Comparison of ENCODE assay signal across 8 cellular contexts in the genomic region with DNA sequence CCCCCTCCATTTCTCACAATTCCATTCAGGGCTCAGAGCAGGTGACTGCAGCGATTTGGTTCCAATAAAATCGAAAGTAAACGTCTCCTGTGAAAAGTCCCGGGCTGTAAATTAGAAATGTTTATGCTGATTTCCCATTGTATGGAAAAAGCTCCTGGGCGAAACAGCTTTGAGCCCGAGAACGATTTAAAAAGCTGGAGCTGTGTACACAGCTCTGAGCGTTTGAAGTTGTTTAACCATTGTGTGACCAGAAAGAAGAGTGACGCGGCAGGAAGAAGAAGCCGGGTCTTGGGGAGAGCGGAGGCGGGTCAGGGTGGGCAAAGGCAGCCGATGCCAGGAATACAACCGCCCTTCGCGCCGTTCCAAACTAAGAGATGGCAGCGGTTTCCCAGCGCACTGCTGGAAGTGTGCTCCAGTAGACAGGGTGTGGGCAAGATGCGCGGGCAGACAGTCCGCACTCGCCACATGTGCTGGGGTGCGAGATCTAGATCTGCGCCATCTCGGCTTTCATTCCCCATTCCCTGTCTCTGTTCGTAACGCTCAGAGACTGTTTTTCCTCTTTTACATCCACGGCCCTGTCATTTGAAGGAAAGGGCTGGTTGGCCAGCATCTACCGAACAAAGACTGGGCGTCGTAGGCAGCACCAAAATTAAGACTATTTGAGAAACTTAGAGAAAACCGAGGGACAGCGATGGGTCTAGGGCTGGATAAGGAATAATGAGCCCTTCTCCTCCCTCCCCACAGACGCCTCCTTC. TPM values are rescaled to one million over a fixed set of nuclear protein-coding genes. Genes with fewer than 3 reads are reported as not detected.
A peak's percentile ranks its signal among the peaks of the same experiment; 100 is the strongest.
DNase-seq lines count a peak whose midpoint lies in the region; ATAC-seq and TF ChIP-seq lines count a peak whose summit lies in the region.
"Had no signal": no experiment of that assay in that cellular context is flagged by ENCODE, and none has a peak within 500 bp of the region (broad histone marks: within the 10 kb centered on the region; RNA-seq: fewer than 3 reads in every experiment).

No MANE protein-coding gene starts in this region.

- H3K9me3 Mint-ChIP-seq in Caco-2 (ENCODE audit: unreplicated experiment), result no peaks in the 10 kb centered on the region
- no peaks in the 10 kb centered on the region for H3K9me3 Mint-ChIP-seq in dendritic cell treated with granulocyte-macrophage colony-stimulating factor and Interleukin-4, amounts not matched to agents 40 ng/mL and 50 ng/mL, for 4 days

- no peaks in the 10 kb centered on the region for H4K20me1 ChIP-seq in MM.1S (ENCODE audit: insufficient read depth, low read length)

- no peaks in the 10 kb centered on the region for H3K9me2 ChIP-seq in MM.1S (replicated peaks; ENCODE audit: insufficient read depth, low read length)

- H3K4me3 ChIP-seq in Caco-2 (ENCODE audit: low read depth, low read length), result no peak overlapping the region
- H3K4me3 ChIP-seq in MM.1S (ENCODE audit: low read length), result peak overlapping the region; percentile 64
- H3K4me3 ChIP-seq in parathyroid adenoma (ENCODE audit: low read depth, low read length), result no peak overlapping the region

- H3K79me2 ChIP-seq in MM.1S (ENCODE audit: low read length) (no peaks in the 10 kb centered on the region), parathyroid adenoma (no peaks in the 10 kb centered on the region)

- no peaks in the 10 kb centered on the region for H3F3A ChIP-seq in MM.1S (ENCODE audit: insufficient read depth, low read length)

- no peaks in the 10 kb centered on the region for H3K36me3 Mint-ChIP-seq in Caco-2 (ENCODE audit: insufficient read depth, unreplicated experiment)
- no peaks in the 10 kb centered on the region for H3K36me3 Mint-ChIP-seq in dendritic cell treated with granulocyte-macrophage colony-stimulating factor and Interleukin-4, amounts not matched to agents 40 ng/mL and 50 ng/mL, for 4 days (ENCODE audit: low read depth)

- no peak overlapping the region for H3K27ac ChIP-seq in MM.1S (ENCODE audit: low read length)
- H3K27ac ChIP-seq in parathyroid adenoma, result no peak overlapping the region

- H3K36me3 ChIP-seq in Caco-2 (ENCODE audit: control insufficient read depth, insufficient read depth, low read length) (no peaks in the 10 kb centered on the region), MM.1S (replicated peaks; ENCODE audit: insufficient read depth, low read length) (no peaks in the 10 kb centered on the region), parathyroid adenoma (ENCODE audit: control insufficient read depth, insufficient read depth, low read length) (no peaks in the 10 kb centered on the region)

- peaks cover 62% of the 10 kb centered on the region for H3K27me3 Mint-ChIP-seq in Caco-2 (ENCODE audit: insufficient read depth, unreplicated experiment)
- peaks cover 95% of the 10 kb centered on the region for H3K27me3 Mint-ChIP-seq in dendritic cell treated with granulocyte-macrophage colony-stimulating factor and Interleukin-4, amounts not matched to agents 40 ng/mL and 50 ng/mL, for 4 days

- H3K4me2 ChIP-seq in MM.1S (ENCODE audit: low read depth, low read length) (peak overlapping the region; percentile 70), parathyroid adenoma (ENCODE audit: low read length) (peak overlapping the region; percentile 53)

- ATAC-seq in HG03108 (IDR thresholded peaks at IDR 0.05; ENCODE audit: unreplicated experiment), result no peak
- ATAC-seq in left lobe of liver, result no peak

- H3K4me1 Mint-ChIP-seq in Caco-2 (ENCODE audit: low read depth, unreplicated experiment), result peaks cover 20% of the 10 kb centered on the region
- peaks cover 18% of the 10 kb centered on the region for H3K4me1 Mint-ChIP-seq in dendritic cell treated with granulocyte-macrophage colony-stimulating factor and Interleukin-4, amounts not matched to agents 40 ng/mL and 50 ng/mL, for 4 days (ENCODE audit: low read depth)

- H3K4me3 Mint-ChIP-seq in Caco-2 (ENCODE audit: unreplicated experiment), result peak overlapping the region; percentile 4
- H3K4me3 Mint-ChIP-seq in dendritic cell treated with granulocyte-macrophage colony-stimulating factor and Interleukin-4, amounts not matched to agents 40 ng/mL and 50 ng/mL, for 4 days, result peak overlapping the region; percentile 43

- POLR2A ChIA-PET in Caco-2 (lab: Charles Lee), result no interaction called here

- peaks cover 7% of the 10 kb centered on the region for H3K27me3 ChIP-seq in Caco-2 (replicated peaks; ENCODE audit: control insufficient read depth, insufficient read depth, low read length)
- no peaks in the 10 kb centered on the region; the same call in none of the 2 replicates for H3K27me3 ChIP-seq in MM.1S (replicated peaks; ENCODE audit: insufficient read depth, low read length)
- peaks cover 23% of the 10 kb centered on the region for H3K27me3 ChIP-seq in parathyroid adenoma (ENCODE audit: control insufficient read depth, insufficient read depth, low read length)

- H3K4me1 ChIP-seq in Caco-2 (peaks cover 24% of the 10 kb centered on the region), MM.1S (ENCODE audit: low read length) (no peaks in the 10 kb centered on the region), parathyroid adenoma (no peaks in the 10 kb centered on the region)

- intact Hi-C loops in Caco-2 (cut with micrococcal nuclease; ENCODE audit: unreplicated experiment), result no loop called here
- intact Hi-C loops in dendritic cell treated with granulocyte-macrophage colony-stimulating factor and Interleukin-4, amounts not matched to agents 40 ng/mL and 50 ng/mL, for 4 days (cut with micrococcal nuclease), result no loop called here

- DNase-seq in Caco-2 (no peak), MM.1S (no peak), left lobe of liver (ENCODE audit: low spot score) (no peak)
- DNase-seq in stimulated activated CD4-positive, alpha-beta T cell treated with anti-CD3 and anti-CD28 coated beads, Interleukin-1b, Interleukin-23, amount 100 ng/mL, for 48 hours, result no peak

- no peak overlapping the region for H3K27ac Mint-ChIP-seq in Caco-2 (ENCODE audit: unreplicated experiment)
- no peak overlapping the region for H3K27ac Mint-ChIP-seq in dendritic cell treated with granulocyte-macrophage colony-stimulating factor and Interleukin-4, amounts not matched to agents 40 ng/mL and 50 ng/mL, for 4 days

- peak overlapping the region; percentile 53 for H2AFZ ChIP-seq in MM.1S (ENCODE audit: low read length)
- peak overlapping the region; percentile 46 for H2AFZ ChIP-seq in parathyroid adenoma

- CTCF ChIA-PET in Caco-2 (lab: Charles Lee), result no interaction called here

- H3K9me3 ChIP-seq in Caco-2 (no peaks in the 10 kb centered on the region), MM.1S (replicated peaks; ENCODE audit: insufficient read depth, low read length) (no peaks in the 10 kb centered on the region), parathyroid adenoma (ENCODE audit: control insufficient read depth, low read length) (no peaks in the 10 kb centered on the region)

- no peak overlapping the region; the same call in 1 of the 2 replicates for H3K9ac ChIP-seq in MM.1S (ENCODE audit: low read length)
- no peak overlapping the region for H3K9ac ChIP-seq in parathyroid adenoma

- no TSS peak for BruUV-seq in Caco-2 (replicated peaks; lab: Mats Ljungman, UMichigan)

- TF ChIP-seq CTCF in Caco-2 (IDR thresholded peaks at IDR 0.05; ENCODE audit: insufficient read depth in 1 of 2, low read depth in 1 of 2, low read length in 1 of 2, severe bottlenecking in 1 of 2, unreplicated experiment in 1 of 2) (no peak), MM.1S (IDR thresholded peaks at IDR 0.05; ENCODE audit: low read length) (no peak), parathyroid adenoma (IDR thresholded peaks at IDR 0.05) (no peak)

RNA-seq across cellular contexts. Expression of a gene that starts 1.0 kb away (rescaled TPM):
- not detected in 2 replicates for total RNA-seq in Caco-2 (2022)
- total RNA-seq in left lobe of liver, result not detected
- total RNA-seq: dermis microvascular lymphatic vessel endothelial cell had no signal
